In the genomic region with DNA sequence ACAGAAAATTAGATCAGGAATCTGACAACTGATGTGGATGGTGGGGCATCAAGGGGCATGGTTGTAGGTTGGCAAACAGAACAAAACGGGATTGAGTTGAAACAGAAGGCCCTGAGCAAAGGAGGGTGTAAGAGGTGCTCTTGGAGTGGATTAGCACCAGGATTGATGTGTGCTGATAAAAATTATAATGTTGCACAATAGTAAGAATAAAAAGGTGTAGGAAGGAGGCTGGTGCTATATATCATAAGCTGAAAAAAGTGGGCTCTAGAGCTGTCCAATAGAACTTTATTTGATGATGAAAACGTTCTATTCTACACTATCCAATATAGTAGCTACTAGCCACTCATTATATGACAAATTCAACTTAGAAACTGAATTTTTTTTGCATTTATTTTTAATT, we compare ENCODE assay signal across 29 cellular contexts.
"Had no signal": no experiment of that assay in that cellular context is flagged by ENCODE, and none has a peak within 500 bp of the region (broad histone marks: within the 10 kb centered on the region; RNA-seq: fewer than 3 reads in every experiment).

No MANE protein-coding gene starts in this region.

- H3K4me2 ChIP-seq: hepatocyte had no signal

- H3K36me3 ChIP-seq: colonic mucosa, esophagus muscularis mucosa, esophagus squamous epithelium, gastrocnemius medialis, gastroesophageal sphincter, heart left ventricle, heart right ventricle had no signal

- H3K4me3 Mint-ChIP-seq: dendritic cell treated with granulocyte-macrophage colony-stimulating factor and Interleukin-4, amounts not matched to agents 40 ng/mL and 50 ng/mL, for 4 days; effector memory CD8-positive, alpha-beta T cell; endodermal cell had no signal

- FAIRE-seq: endometrium, endothelial cell of umbilical vein, frontal cortex had no signal

- H3K27ac Mint-ChIP-seq: dendritic cell treated with granulocyte-macrophage colony-stimulating factor and Interleukin-4, amounts not matched to agents 40 ng/mL and 50 ng/mL, for 4 days; effector memory CD8-positive, alpha-beta T cell; endodermal cell had no signal

- H3K27me3 ChIP-seq: colonic mucosa, dorsolateral prefrontal cortex, esophagus muscularis mucosa, esophagus squamous epithelium, foreskin keratinocyte, gastrocnemius medialis, gastroesophageal sphincter, heart left ventricle, heart right ventricle, hepatocyte had no signal

- H3K27ac ChIP-seq: colonic mucosa, coronary artery, dorsolateral prefrontal cortex, epithelial cell of prostate, esophagus muscularis mucosa, esophagus squamous epithelium, foreskin keratinocyte, gastrocnemius medialis, gastroesophageal sphincter, heart left ventricle, heart right ventricle, hepatocyte had no signal

- H3K9me3 Mint-ChIP-seq: effector memory CD8-positive, alpha-beta T cell had no signal

- DNase-seq: colonic mucosa; cortex of kidney; dermis blood vessel endothelial cell; dorsolateral prefrontal cortex; effector CD4-positive, alpha-beta T cell; effector CD8-positive, alpha-beta T cell; effector memory CD4-positive, alpha-beta T cell; effector memory CD8-positive, alpha-beta T cell; endodermal cell; erythroblast; esophagus squamous epithelium; foreskin fibroblast; foreskin keratinocyte; foreskin melanocyte; gastrocnemius medialis; glutamatergic neuron; head of caudate nucleus; heart left ventricle; heart right ventricle had no signal

- H2AFZ ChIP-seq: hepatocyte had no signal

- H3K79me2 ChIP-seq: hepatocyte had no signal

- H3K9me3 ChIP-seq: colonic mucosa, esophagus muscularis mucosa, esophagus squamous epithelium, gastrocnemius medialis, gastroesophageal sphincter, heart left ventricle had no signal

- H3K4me1 ChIP-seq: colonic mucosa, esophagus muscularis mucosa, esophagus squamous epithelium, foreskin keratinocyte, gastrocnemius medialis, gastroesophageal sphincter, heart left ventricle, heart right ventricle had no signal

- H3K4me3 ChIP-seq: colonic mucosa, coronary artery, dorsolateral prefrontal cortex, esophagus muscularis mucosa, esophagus squamous epithelium, gastrocnemius medialis, gastroesophageal sphincter, heart left ventricle, heart right ventricle, hepatocyte had no signal

- ATAC-seq: effector memory CD8-positive, alpha-beta T cell; esophagus mucosa; foreskin keratinocyte; gastrocnemius medialis; gastroesophageal sphincter; heart left ventricle; heart right ventricle had no signal
